20 cellular contexts compared by ENCODE assay signal in genomic region chr7:131083781-131084180, GRCh38.
DNase-seq lines count a peak whose midpoint lies in the region; ATAC-seq lines count a peak whose summit lies in the region.
"Had no signal": no experiment of that assay in that cellular context is flagged by ENCODE, and none has a peak within 500 bp of the region (broad histone marks: within the 10 kb centered on the region; RNA-seq: fewer than 3 reads in every experiment).

No MANE protein-coding gene starts in this region.

- peaks cover 54% of the 10 kb centered on the region for H3K4me1 Mint-ChIP-seq in activated CD4-positive, alpha-beta memory T cell treated with anti-CD3 and anti-CD28 coated beads for 36 hours (ENCODE audit: low read depth)
- H3K4me1 Mint-ChIP-seq in activated CD4-positive, alpha-beta memory T cell treated with anti-CD3 and anti-CD28 coated beads, Interleukin-2, amount 10 ng/mL, durations not matched to agents 7 days and 5 days, result peaks cover 13% of the 10 kb centered on the region
- H3K4me1 Mint-ChIP-seq in stimulated activated naive CD8-positive, alpha-beta T cell treated with anti-CD3 and anti-CD28 coated beads, Interleukin-15, Interleukin-2, amounts not matched to agents 100 ng/mL and 50 ng/mL, for 24 hours (ENCODE audit: low read depth), result peaks cover 53% of the 10 kb centered on the region
- H3K4me1 Mint-ChIP-seq in effector memory CD8-positive, alpha-beta T cell (ENCODE audit: low read depth in 2 of 2), result peaks cover 46 to 61% of the 10 kb centered on the region in 2 donors

- H3K27ac Mint-ChIP-seq in activated CD4-positive, alpha-beta memory T cell treated with anti-CD3 and anti-CD28 coated beads for 36 hours, result peak overlapping the region; percentile 53
- no peak overlapping the region for H3K27ac Mint-ChIP-seq in activated CD4-positive, alpha-beta memory T cell treated with anti-CD3 and anti-CD28 coated beads, Interleukin-2, amount 10 ng/mL, durations not matched to agents 7 days and 5 days
- H3K27ac Mint-ChIP-seq in stimulated activated naive CD8-positive, alpha-beta T cell treated with anti-CD3 and anti-CD28 coated beads, Interleukin-15, Interleukin-2, amounts not matched to agents 100 ng/mL and 50 ng/mL, for 24 hours, result peak overlapping the region; percentile 29
- peak overlapping the region; percentile 69 to 91 for H3K27ac Mint-ChIP-seq in effector memory CD8-positive, alpha-beta T cell
- H3K27ac Mint-ChIP-seq: H9, HFFc6 had no signal

- peaks cover 35% of the 10 kb centered on the region for H3K36me3 Mint-ChIP-seq in activated CD4-positive, alpha-beta memory T cell treated with anti-CD3 and anti-CD28 coated beads for 36 hours
- peaks cover 53% of the 10 kb centered on the region for H3K36me3 Mint-ChIP-seq in activated CD4-positive, alpha-beta memory T cell treated with anti-CD3 and anti-CD28 coated beads, Interleukin-2, amount 10 ng/mL, durations not matched to agents 7 days and 5 days (ENCODE audit: low read depth)
- peaks cover 44% of the 10 kb centered on the region for H3K36me3 Mint-ChIP-seq in stimulated activated naive CD8-positive, alpha-beta T cell treated with anti-CD3 and anti-CD28 coated beads, Interleukin-15, Interleukin-2, amounts not matched to agents 100 ng/mL and 50 ng/mL, for 24 hours (ENCODE audit: low read depth)
- H3K36me3 Mint-ChIP-seq in effector memory CD8-positive, alpha-beta T cell (ENCODE audit: insufficient read depth), result no peaks in the 10 kb centered on the region

- in situ Hi-C loops in G401 (cut with HindIII; ENCODE audit: low sequenced_read_pairs), result no loop called here

- no peak for ATAC-seq in stimulated activated naive CD8-positive, alpha-beta T cell treated with anti-CD3 and anti-CD28 coated beads, Interleukin-15, Interleukin-2, amounts not matched to agents 100 U/mL and 50 U/mL, for 24 hours
- no peak for ATAC-seq in effector memory CD8-positive, alpha-beta T cell (replicated peaks)
- ATAC-seq in GM21529 (IDR thresholded peaks at IDR 0.05; ENCODE audit: unreplicated experiment), result no peak
- ATAC-seq: Right ventricle myocardium inferior had no signal

- no peak for DNase-seq in activated CD4-positive, alpha-beta memory T cell treated with anti-CD3 and anti-CD28 coated beads for 36 hours
- DNase-seq in activated CD4-positive, alpha-beta memory T cell treated with anti-CD3 and anti-CD28 coated beads, Interleukin-2, amount 10 ng/mL, durations not matched to agents 7 days and 5 days, result no peak
- no peak for DNase-seq in stimulated activated naive CD8-positive, alpha-beta T cell treated with anti-CD3 and anti-CD28 coated beads, Interleukin-15, Interleukin-2, amounts not matched to agents 100 U/mL and 50 U/mL, for 24 hours
- no peak for DNase-seq in effector memory CD8-positive, alpha-beta T cell
- DNase-seq in G401 (ENCODE audit: low spot score), result no peak
- no peak for DNase-seq in 8988T
- DNase-seq: DMS79 treated with DMSO at 0.1 percent for 48 hours, GM23248, H9, HFFc6, MM.1S, NCI-H1048, NCI-H1436, NCI-H187 treated with DMSO at 0.1 percent for 48 hours, NCI-H2107, NCI-H446 treated with DMSO at 0.1 percent for 48 hours, NCI-H526 treated with DMSO at 0.1 percent for 48 hours had no signal

- H3K9me3 Mint-ChIP-seq in activated CD4-positive, alpha-beta memory T cell treated with anti-CD3 and anti-CD28 coated beads for 36 hours, result no peaks in the 10 kb centered on the region
- H3K9me3 Mint-ChIP-seq in activated CD4-positive, alpha-beta memory T cell treated with anti-CD3 and anti-CD28 coated beads, Interleukin-2, amount 10 ng/mL, durations not matched to agents 7 days and 5 days, result peaks cover 3% of the 10 kb centered on the region
- peaks cover 6% of the 10 kb centered on the region for H3K9me3 Mint-ChIP-seq in stimulated activated naive CD8-positive, alpha-beta T cell treated with anti-CD3 and anti-CD28 coated beads, Interleukin-15, Interleukin-2, amounts not matched to agents 100 ng/mL and 50 ng/mL, for 24 hours
- H3K9me3 Mint-ChIP-seq in effector memory CD8-positive, alpha-beta T cell, result no peaks in the 10 kb centered on the region
- H3K9me3 Mint-ChIP-seq: H9, HFFc6 had no signal

- CTCF ChIA-PET in activated CD4-positive, alpha-beta memory T cell treated with anti-CD3 and anti-CD28 coated beads for 36 hours (lab: Charles Lee), result no interaction called here
- CTCF ChIA-PET in activated CD4-positive, alpha-beta memory T cell treated with anti-CD3 and anti-CD28 coated beads, Interleukin-2, amount 10 ng/mL, durations not matched to agents 7 days and 5 days (lab: Charles Lee), result no interaction called here

- POLR2A ChIA-PET in activated CD4-positive, alpha-beta memory T cell treated with anti-CD3 and anti-CD28 coated beads for 36 hours (lab: Charles Lee), result no interaction called here
- POLR2A ChIA-PET in activated CD4-positive, alpha-beta memory T cell treated with anti-CD3 and anti-CD28 coated beads, Interleukin-2, amount 10 ng/mL, durations not matched to agents 7 days and 5 days (lab: Charles Lee), result no interaction called here

- intact Hi-C loops in activated CD4-positive, alpha-beta memory T cell treated with anti-CD3 and anti-CD28 coated beads for 36 hours (cut with micrococcal nuclease), result no loop called here

- no peak overlapping the region for H3K4me3 Mint-ChIP-seq in activated CD4-positive, alpha-beta memory T cell treated with anti-CD3 and anti-CD28 coated beads for 36 hours
- H3K4me3 Mint-ChIP-seq in activated CD4-positive, alpha-beta memory T cell treated with anti-CD3 and anti-CD28 coated beads, Interleukin-2, amount 10 ng/mL, durations not matched to agents 7 days and 5 days, result no peak overlapping the region
- no peak overlapping the region for H3K4me3 Mint-ChIP-seq in stimulated activated naive CD8-positive, alpha-beta T cell treated with anti-CD3 and anti-CD28 coated beads, Interleukin-15, Interleukin-2, amounts not matched to agents 100 ng/mL and 50 ng/mL, for 24 hours
- H3K4me3 Mint-ChIP-seq in effector memory CD8-positive, alpha-beta T cell, result peak overlapping the region; percentile 48 to 49
- H3K4me3 Mint-ChIP-seq: H9, HFFc6 had no signal

- H3K27me3 Mint-ChIP-seq in activated CD4-positive, alpha-beta memory T cell treated with anti-CD3 and anti-CD28 coated beads for 36 hours, result no peaks in the 10 kb centered on the region
- no peaks in the 10 kb centered on the region for H3K27me3 Mint-ChIP-seq in activated CD4-positive, alpha-beta memory T cell treated with anti-CD3 and anti-CD28 coated beads, Interleukin-2, amount 10 ng/mL, durations not matched to agents 7 days and 5 days
- no peaks in the 10 kb centered on the region for H3K27me3 Mint-ChIP-seq in stimulated activated naive CD8-positive, alpha-beta T cell treated with anti-CD3 and anti-CD28 coated beads, Interleukin-15, Interleukin-2, amounts not matched to agents 100 ng/mL and 50 ng/mL, for 24 hours
- H3K27me3 Mint-ChIP-seq in effector memory CD8-positive, alpha-beta T cell, result no peaks in the 10 kb centered on the region

Comparison
In these comparisons a context has a peak if more than half of its experiments do, and no peak if none do; other contexts are left out.
1. H3K4me3 Mint-ChIP-seq: peak in effector memory CD8-positive, alpha-beta T cell (2 of 2); none in activated CD4-positive, alpha-beta memory T cell treated with anti-CD3 and anti-CD28 coated beads for 36 hours (single experiment), activated CD4-positive, alpha-beta memory T cell treated with anti-CD3 and anti-CD28 coated beads, Interleukin-2, amount 10 ng/mL, durations not matched to agents 7 days and 5 days (single experiment) and stimulated activated naive CD8-positive, alpha-beta T cell treated with anti-CD3 and anti-CD28 coated beads, Interleukin-15, Interleukin-2, amounts not matched to agents 100 ng/mL and 50 ng/mL, for 24 hours (single experiment).